In genomic region chr13:112759053-112759452, GRCh38 we compare ENCODE assay signal across 19 cellular contexts.
DNase-seq lines count a peak whose midpoint lies in the region; TF ChIP-seq lines count a peak whose summit lies in the region.
"Had no signal": no experiment of that assay in that cellular context is flagged by ENCODE, and none has a peak within 500 bp of the region (broad histone marks: within the 10 kb centered on the region; RNA-seq: fewer than 3 reads in every experiment).

No MANE protein-coding gene starts in this region.

- intact Hi-C loops in spleen (cut with DNase I; ENCODE audit: low total_unique reads): no loop called here

- TF ChIP-seq CTCF in H9 (conservative IDR thresholded peaks at IDR 0.05) (no peak), glutamatergic neuron (IDR thresholded peaks at IDR 0.05; ENCODE audit: partially characterized antibody, unreplicated experiment) (no peak), spleen (IDR thresholded peaks at IDR 0.05 in 8 of 11, conservative IDR thresholded peaks at IDR 0.05 in 3 of 11) (no peak)

- no peak overlapping the region for H3K56ac ChIP-seq in H9 (ENCODE audit: insufficient read length, low read depth, low read length)

- H3K9me3 Mint-ChIP-seq in H9: no peaks in the 10 kb centered on the region
- peaks cover 7% of the 10 kb centered on the region for H3K9me3 Mint-ChIP-seq in glutamatergic neuron (ENCODE audit: unreplicated experiment)
- H3K9me3 Mint-ChIP-seq: CD14-positive monocyte had no signal

- H3K79me2 ChIP-seq in H9 (ENCODE audit: insufficient read depth, low read length): no peaks in the 10 kb centered on the region; the same call in 1 of the 2 replicates

- H3K27me3 ChIP-seq in H9 (ENCODE audit: insufficient read depth, low read length) (no peaks in the 10 kb centered on the region), spleen (replicated peaks in 1 of 7) (no peaks in the 10 kb centered on the region)
- H3K27me3 ChIP-seq: SJSA1 had no signal

- H3K4me3 ChIP-seq in SK-N-MC: no peak overlapping the region
- no peak overlapping the region for H3K4me3 ChIP-seq in spleen
- H3K4me3 ChIP-seq: SJSA1 had no signal

- H2BK5ac ChIP-seq in H9 (ENCODE audit: insufficient read length, low read length): no peak overlapping the region

- H2BK12ac ChIP-seq in H9 (ENCODE audit: insufficient read length, low read depth, low read length): no peak overlapping the region

- H3K79me1 ChIP-seq in H9 (ENCODE audit: insufficient read depth, low read depth, low read length, poor library complexity, severe bottlenecking): peaks cover 3% of the 10 kb centered on the region

- no peaks in the 10 kb centered on the region for H3K23me2 ChIP-seq in H9 (ENCODE audit: insufficient read length, low read depth, low read length, poor library complexity, severe bottlenecking)

- no peak overlapping the region for H3K4ac ChIP-seq in H9 (ENCODE audit: low read depth, low read length)

- no peaks in the 10 kb centered on the region for H4K20me1 ChIP-seq in H9 (ENCODE audit: control insufficient read depth, insufficient read depth, insufficient read length)

- peak overlapping the region; percentile 12 to 84 (median 43); a peak in 5 of 7 replicates for H3K27ac Mint-ChIP-seq in H9
- peak overlapping the region; percentile 28 for H3K27ac Mint-ChIP-seq in glutamatergic neuron (ENCODE audit: unreplicated experiment)
- H3K27ac Mint-ChIP-seq: CD14-positive monocyte had no signal

- no peak overlapping the region for H2BK15ac ChIP-seq in H9 (ENCODE audit: low read depth, low read length)

- DNase-seq in H9 (no peak), SK-N-MC (ENCODE audit: low read depth, low spot score) (no peak), glutamatergic neuron (no peak), spleen (peak; percentile 51), DMS153 treated with DMSO at 0.1 percent for 48 hours (lab: John Stamatoyannopoulos, UW; ENCODE audit: unreplicated experiment) (no peak), NCI-H1417 (lab: John Stamatoyannopoulos, UW) (no peak), NAMALWA (ENCODE audit: low spot score) (no peak)
- DNase-seq: ACHN, AML-193, DMS153, HCEC 1CT, NCI-H1048, NCI-H146, NCI-H2081, NCI-H748 treated with DMSO at 0.1 percent for 48 hours, OCI-M1 had no signal

- no peak overlapping the region for H3K27ac ChIP-seq in H9 (ENCODE audit: insufficient read length, low read depth, low read length)
- peak overlapping the region; percentile 27; the same call in 1 of the 2 replicates for H3K27ac ChIP-seq in SK-N-MC
- H3K27ac ChIP-seq in spleen: no peak overlapping the region
- H3K27ac ChIP-seq: HL-60, SJSA1 had no signal

- no peak overlapping the region for H3K4me3 Mint-ChIP-seq in H9
- no peak overlapping the region for H3K4me3 Mint-ChIP-seq in glutamatergic neuron (ENCODE audit: unreplicated experiment)
- H3K4me3 Mint-ChIP-seq: CD14-positive monocyte had no signal

- H3K4me2 ChIP-seq in H9 (ENCODE audit: insufficient read depth, insufficient read length, low read length): no peak overlapping the region

- no peak overlapping the region for H2AFZ ChIP-seq in H9 (ENCODE audit: low read length)

- H3K36me3 Mint-ChIP-seq in H9 (ENCODE audit: insufficient read depth in 1 of 3, low read depth in 3 of 3): peaks cover 2 to 9% (median 5%) of the 10 kb centered on the region in 3 experiments; a peak in 5 of 7 replicates
- H3K36me3 Mint-ChIP-seq in glutamatergic neuron (ENCODE audit: unreplicated experiment): peaks cover 4% of the 10 kb centered on the region

- H2AK5ac ChIP-seq in H9 (ENCODE audit: insufficient read length, low read length): no peak overlapping the region

- no peak overlapping the region for H4K8ac ChIP-seq in H9 (replicated peaks; ENCODE audit: insufficient read length, low read depth, low read length)

- H3K36me3 ChIP-seq in SK-N-MC (ENCODE audit: insufficient read depth, low read length) (no peaks in the 10 kb centered on the region), spleen (peaks cover 0 to 20% (median 0%) of the 10 kb centered on the region in 6 donors)
- H3K36me3 ChIP-seq: SJSA1 had no signal

- H3K4me1 ChIP-seq in H9 (ENCODE audit: insufficient read depth, low read length): no peaks in the 10 kb centered on the region
- peaks cover 0 to 30% (median 0%) of the 10 kb centered on the region in 6 donors for H3K4me1 ChIP-seq in spleen
- H3K4me1 ChIP-seq: SJSA1 had no signal

- H3K4me1 Mint-ChIP-seq in H9: peaks cover 22 to 36% of the 10 kb centered on the region in 2 experiments
- H3K4me1 Mint-ChIP-seq in glutamatergic neuron (ENCODE audit: low read depth, unreplicated experiment): peaks cover 40% of the 10 kb centered on the region

- H3K27me3 Mint-ChIP-seq in H9 (ENCODE audit: low read depth) (no peaks in the 10 kb centered on the region), glutamatergic neuron (ENCODE audit: unreplicated experiment) (peaks cover 14% of the 10 kb centered on the region)

- H2BK20ac ChIP-seq in H9 (ENCODE audit: low read depth, low read length, poor library complexity, severe bottlenecking): no peak overlapping the region

- no peaks in the 10 kb centered on the region for H3K9me3 ChIP-seq in H9 (ENCODE audit: control insufficient read depth, low read depth, low read length)
- no peaks in the 10 kb centered on the region for H3K9me3 ChIP-seq in SK-N-MC (ENCODE audit: low read depth, low read length)
- H3K9me3 ChIP-seq in spleen: peaks cover 0 to 6% (median 0%) of the 10 kb centered on the region in 8 donors
- H3K9me3 ChIP-seq: SJSA1 had no signal

- no CpG with 5 or more reads among the region's 9 CpGs for WGBS in H9 (ENCODE audit: extremely low coverage, insufficient read length, low lambda C conversion rate)
- 68 to 90% (median 77%) methylated on average over 9 of the region's 9 CpGs for WGBS in spleen, 5 donors

- no peak overlapping the region for H4K91ac ChIP-seq in H9 (ENCODE audit: insufficient read length, low read depth, low read length)

- no peak overlapping the region for H3K9ac ChIP-seq in H9 (ENCODE audit: extremely low read depth, insufficient read length, low read length)
- H3K9ac ChIP-seq in SK-N-MC (ENCODE audit: insufficient read length): no peak overlapping the region

- H3K18ac ChIP-seq in H9 (ENCODE audit: insufficient read length, low read depth, low read length): no peak overlapping the region

- no peak overlapping the region for H3K23ac ChIP-seq in H9 (ENCODE audit: insufficient read length, low read depth, low read length)

- H3T11ph ChIP-seq in H9 (ENCODE audit: low read length): no peak overlapping the region

- no peak overlapping the region for H4K5ac ChIP-seq in H9 (ENCODE audit: insufficient read length, low read depth, low read length)

- no peak overlapping the region for H2BK120ac ChIP-seq in H9 (ENCODE audit: low read depth, low read length, poor library complexity, severe bottlenecking)

- peak overlapping the region; percentile 52; the same call in 1 of the 2 replicates for H3K14ac ChIP-seq in H9 (ENCODE audit: insufficient read depth, low read length)

- TF ChIP-seq POLR2A in spleen (IDR thresholded peaks at IDR 0.05): no peak
